ENCODE assay signal across 1 cellular context in genomic region chr3:58180940-58181587, GRCh38.
A peak's percentile ranks its signal among the peaks of the same experiment; 100 is the strongest.
TF ChIP-seq lines count a peak whose summit lies in the region.

No MANE protein-coding gene starts in this region.

TF ChIP-seq in K562, 482 proteins besides CTCF, POLR2A, EP300 and RAD21:
- TF ChIP-seq ZNF24 (IDR thresholded peaks at IDR 0.05) (0 out of 2 replicates have a peak, but pooled peaks have one; percentile 35), NCOA6 (IDR thresholded peaks at IDR 0.05) (no peak), RBM25 (IDR thresholded peaks at IDR 0.05; ENCODE audit: low read depth, low read length, severe bottlenecking) (peak; percentile 68), PHF20 (IDR thresholded peaks at IDR 0.05; ENCODE audit: partially characterized antibody) (no peak), BCOR (IDR thresholded peaks at IDR 0.05) (peak; percentile 68; the same call in 1 of the 2 replicates), KDM1A (IDR thresholded peaks at IDR 0.05) (peak; percentile 37 to 40; a peak in 2 of 4 replicates), FOXA3 (CRISPR knock-in tag; conservative IDR thresholded peaks at IDR 0.05 in 1 of 2, IDR thresholded peaks at IDR 0.05 in 1 of 2) (peak in 1 of 2 experiments; percentile 64; a peak in 1 of 4 replicates), FUS (optimal IDR thresholded peaks at IDR 0.05; ENCODE audit: low read depth, low read length) (no peak), SNRNP70 (optimal IDR thresholded peaks at IDR 0.05; ENCODE audit: low read depth, low read length) (no peak)
- TF ChIP-seq, protein P1, sequence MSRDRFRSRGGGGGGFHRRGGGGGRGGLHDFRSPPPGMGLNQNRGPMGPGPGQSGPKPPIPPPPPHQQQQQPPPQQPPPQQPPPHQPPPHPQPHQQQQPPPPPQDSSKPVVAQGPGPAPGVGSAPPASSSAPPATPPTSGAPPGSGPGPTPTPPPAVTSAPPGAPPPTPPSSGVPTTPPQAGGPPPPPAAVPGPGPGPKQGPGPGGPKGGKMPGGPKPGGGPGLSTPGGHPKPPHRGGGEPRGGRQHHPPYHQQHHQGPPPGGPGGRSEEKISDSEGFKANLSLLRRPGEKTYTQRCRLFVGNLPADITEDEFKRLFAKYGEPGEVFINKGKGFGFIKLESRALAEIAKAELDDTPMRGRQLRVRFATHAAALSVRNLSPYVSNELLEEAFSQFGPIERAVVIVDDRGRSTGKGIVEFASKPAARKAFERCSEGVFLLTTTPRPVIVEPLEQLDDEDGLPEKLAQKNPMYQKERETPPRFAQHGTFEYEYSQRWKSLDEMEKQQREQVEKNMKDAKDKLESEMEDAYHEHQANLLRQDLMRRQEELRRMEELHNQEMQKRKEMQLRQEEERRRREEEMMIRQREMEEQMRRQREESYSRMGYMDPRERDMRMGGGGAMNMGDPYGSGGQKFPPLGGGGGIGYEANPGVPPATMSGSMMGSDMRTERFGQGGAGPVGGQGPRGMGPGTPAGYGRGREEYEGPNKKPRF (IDR thresholded peaks at IDR 0.05; ENCODE audit: low read depth, low read length): no peak
